In genomic region chr9:110254500-110254899, GRCh38 we compare ENCODE assay signal across 8 cellular contexts. TPM values are rescaled to one million over a fixed set of nuclear protein-coding genes. Genes with fewer than 3 reads are reported as not detected.
A peak's percentile ranks its signal among the peaks of the same experiment; 100 is the strongest.
DNase-seq lines count a peak whose midpoint lies in the region; ATAC-seq, FAIRE-seq and TF ChIP-seq lines count a peak whose summit lies in the region.

No MANE protein-coding gene starts in this region.

- peaks cover 0 to 2% of the 10 kb centered on the region in 2 experiments; a peak in 1 of 5 replicates for H3K9me3 Mint-ChIP-seq in H9
- no peaks in the 10 kb centered on the region for H3K9me3 Mint-ChIP-seq in WTC11
- peaks cover 12% of the 10 kb centered on the region for H3K9me3 Mint-ChIP-seq in glutamatergic neuron (ENCODE audit: unreplicated experiment)

- H2BK20ac ChIP-seq in H9 (ENCODE audit: low read depth, low read length, poor library complexity, severe bottlenecking), result no peak overlapping the region

- H3K36me3 ChIP-seq in small intestine (ENCODE audit: control insufficient read depth in 2 of 2, insufficient read depth in 2 of 2, low read length in 2 of 2), result peaks cover 0 to 3% of the 10 kb centered on the region in 2 donors

- H2BK12ac ChIP-seq in H9 (ENCODE audit: insufficient read length, low read depth, low read length), result no peak overlapping the region

- no peak overlapping the region for H3K18ac ChIP-seq in H9 (ENCODE audit: insufficient read length, low read depth, low read length)

- H3K4me3 Mint-ChIP-seq in H9 (peak overlapping the region; percentile 92 to 93), WTC11 (peak overlapping the region; percentile 98), glutamatergic neuron (ENCODE audit: unreplicated experiment) (peak overlapping the region; percentile 99)

- H3K4me1 Mint-ChIP-seq in H9 (peaks cover 33 to 42% of the 10 kb centered on the region in 2 experiments), WTC11 (peaks cover 45% of the 10 kb centered on the region), glutamatergic neuron (ENCODE audit: low read depth, unreplicated experiment) (peaks cover 12% of the 10 kb centered on the region)

- H3K27ac ChIP-seq in H9 (ENCODE audit: insufficient read length, low read depth, low read length), result no peak overlapping the region
- H3K27ac ChIP-seq in small intestine (ENCODE audit: low read depth in 1 of 2, low read length in 1 of 2), result peak overlapping the region; percentile 22 to 25

- peaks cover 4% of the 10 kb centered on the region for H3K23me2 ChIP-seq in H9 (ENCODE audit: insufficient read length, low read depth, low read length, poor library complexity, severe bottlenecking)

- no CpG with 5 or more reads among the region's 2 CpGs for WGBS in H9 (ENCODE audit: extremely low coverage, insufficient read length, low lambda C conversion rate)
- WGBS in small intestine, 3 donors, result 12 to 60% (median 39%) methylated on average over 2 of the region's 2 CpGs

- POLR2A ChIA-PET in WTC11 (lab: Charles Lee), result no interaction called here

- no peak overlapping the region for H2BK5ac ChIP-seq in H9 (ENCODE audit: insufficient read length, low read length)

- no peak overlapping the region for H4K5ac ChIP-seq in H9 (ENCODE audit: insufficient read length, low read depth, low read length)

- no peaks in the 10 kb centered on the region for H3K79me1 ChIP-seq in H9 (ENCODE audit: insufficient read depth, low read depth, low read length, poor library complexity, severe bottlenecking)

- FAIRE-seq in small intestine (lab: Jason Lieb, UNC), result no peak

- H3K79me2 ChIP-seq in H9 (ENCODE audit: insufficient read depth, low read length), result peaks cover 32% of the 10 kb centered on the region; the same call in 1 of the 2 replicates

- peak overlapping the region; percentile 7 for H3K9ac ChIP-seq in H9 (ENCODE audit: extremely low read depth, insufficient read length, low read length)

- DNase-seq in H9 (no peak), WTC11 (ENCODE audit: low spot score) (no peak), glutamatergic neuron (no peak), small intestine (peak; percentile 47), GM19240 (ENCODE audit: insufficient read length, low spot score) (no peak)

- H3K23ac ChIP-seq in H9 (ENCODE audit: insufficient read length, low read depth, low read length), result no peak overlapping the region

- peak overlapping the region; percentile 90 for H3K4me2 ChIP-seq in H9 (ENCODE audit: insufficient read depth, insufficient read length, low read length)

- no peak for ATAC-seq in WTC11
- ATAC-seq in GM18873 (IDR thresholded peaks at IDR 0.05; ENCODE audit: low FRiP score, unreplicated experiment), result no peak
- ATAC-seq in GM21576 (IDR thresholded peaks at IDR 0.05; ENCODE audit: unreplicated experiment), result no peak
- no peak for ATAC-seq in GM19035 (IDR thresholded peaks at IDR 0.05; ENCODE audit: unreplicated experiment)

- no peak overlapping the region for H2BK15ac ChIP-seq in H9 (ENCODE audit: low read depth, low read length)

- no peak overlapping the region for H2AFZ ChIP-seq in H9 (ENCODE audit: low read length)

- H3K27me3 ChIP-seq in H9 (ENCODE audit: insufficient read depth, low read length) (no peaks in the 10 kb centered on the region), small intestine (ENCODE audit: control insufficient read depth in 2 of 2, insufficient read depth in 2 of 2, low read length in 2 of 2) (no peaks in the 10 kb centered on the region)

- H3K27ac Mint-ChIP-seq in H9, result 0 out of 7 replicates have a peak overlapping the region, but pooled peaks of 1 of the 3 experiments have one; percentile 2
- H3K27ac Mint-ChIP-seq in WTC11, result peak overlapping the region; percentile 39; the same call in 1 of the 2 replicates
- peak overlapping the region; percentile 74 for H3K27ac Mint-ChIP-seq in glutamatergic neuron (ENCODE audit: unreplicated experiment)

- no peaks in the 10 kb centered on the region for H4K20me1 ChIP-seq in H9 (ENCODE audit: control insufficient read depth, insufficient read depth, insufficient read length)

- H2BK120ac ChIP-seq in H9 (ENCODE audit: low read depth, low read length, poor library complexity, severe bottlenecking), result no peak overlapping the region

- TF ChIP-seq CTCF in H9 (conservative IDR thresholded peaks at IDR 0.05), result no peak
- TF ChIP-seq CTCF in WTC11 (IDR thresholded peaks at IDR 0.05), result no peak
- TF ChIP-seq CTCF in glutamatergic neuron (IDR thresholded peaks at IDR 0.05; ENCODE audit: partially characterized antibody, unreplicated experiment), result no peak

- H3K9me3 ChIP-seq in H9 (ENCODE audit: control insufficient read depth, low read depth, low read length) (no peaks in the 10 kb centered on the region), small intestine (ENCODE audit: control insufficient read depth, low read depth) (no peaks in the 10 kb centered on the region)

- H3K56ac ChIP-seq in H9 (ENCODE audit: insufficient read length, low read depth, low read length), result no peak overlapping the region

- H3K27me3 Mint-ChIP-seq in H9 (ENCODE audit: low read depth), result 0 out of 2 replicates have a peak, but pooled peaks cover 2% of the 10 kb centered on the region
- no peaks in the 10 kb centered on the region for H3K27me3 Mint-ChIP-seq in WTC11 (ENCODE audit: low read depth)
- peaks cover 6% of the 10 kb centered on the region for H3K27me3 Mint-ChIP-seq in glutamatergic neuron (ENCODE audit: unreplicated experiment)

- peak overlapping the region in 1 of 2 donors; percentile 99 for H3K4me3 ChIP-seq in small intestine (ENCODE audit: low read depth in 1 of 2, low read length in 2 of 2)

- H3K14ac ChIP-seq in H9 (ENCODE audit: insufficient read depth, low read length), result no peak overlapping the region

- CTCF ChIA-PET in WTC11 (lab: Charles Lee), result no interaction called here

- H3T11ph ChIP-seq in H9 (ENCODE audit: low read length), result no peak overlapping the region

- H3K4me1 ChIP-seq in H9 (ENCODE audit: insufficient read depth, low read length) (peaks cover 9% of the 10 kb centered on the region), small intestine (ENCODE audit: control insufficient read depth in 2 of 2, insufficient read depth in 1 of 2, low read depth in 1 of 2, low read length in 1 of 2) (peaks cover 10 to 15% of the 10 kb centered on the region in 2 donors)

- H3K4ac ChIP-seq in H9 (ENCODE audit: low read depth, low read length), result no peak overlapping the region

- no peak overlapping the region for H4K8ac ChIP-seq in H9 (replicated peaks; ENCODE audit: insufficient read length, low read depth, low read length)

- no peak overlapping the region for H4K91ac ChIP-seq in H9 (ENCODE audit: insufficient read length, low read depth, low read length)

- no peak overlapping the region for H2AK5ac ChIP-seq in H9 (ENCODE audit: insufficient read length, low read length)

- H3K36me3 Mint-ChIP-seq in H9 (ENCODE audit: insufficient read depth in 1 of 3, low read depth in 3 of 3), result peaks cover 9 to 20% (median 10%) of the 10 kb centered on the region in 3 experiments
- H3K36me3 Mint-ChIP-seq in WTC11, result peaks cover 7% of the 10 kb centered on the region
- H3K36me3 Mint-ChIP-seq in glutamatergic neuron (ENCODE audit: unreplicated experiment), result no peaks in the 10 kb centered on the region

TF ChIP-seq in WTC11, 78 proteins besides CTCF, POLR2A, EP300 and RAD21 (continues in another document):
- TF ChIP-seq PRDM15 (CRISPR knock-in tag; IDR thresholded peaks at IDR 0.05), result no peak
- no peak for TF ChIP-seq ZNF671 (CRISPR knock-in tag; IDR thresholded peaks at IDR 0.05)
- TF ChIP-seq E2F1 (CRISPR knock-in tag; IDR thresholded peaks at IDR 0.05), result no peak

RNA-seq across cellular contexts. Expression of gene TXN, which starts 1.8 kb away (rescaled TPM):
- total RNA-seq in H9 (2021) (280 and 282 TPM in 2 replicates), WTC11 (2021) (245 to 265 TPM (median 263 TPM) in 3 replicates), glutamatergic neuron (ENCODE audit: unreplicated experiment) (165 TPM)
- polyA plus RNA-seq in small intestine, result 100 to 1,000 TPM; 483 to 881 (median 628) TPM

RNA-seq across cellular contexts. Expression of gene C9orf152, which starts 46.5 kb away (rescaled TPM):
- not detected in 2 replicates for total RNA-seq in H9 (2021)
- total RNA-seq in WTC11 (2021), result 0.11 TPM in 1 of 3 replicates, not detected in the others
- total RNA-seq in glutamatergic neuron (ENCODE audit: unreplicated experiment), result not detected
- polyA plus RNA-seq in small intestine, result 10 to 100 TPM in 2 of 3 donors, 1 to 10 TPM in 1; 6.5 to 25.7 (median 12.1) TPM
